Comparison of ENCODE assay signal across 29 cellular contexts in the genomic region with DNA sequence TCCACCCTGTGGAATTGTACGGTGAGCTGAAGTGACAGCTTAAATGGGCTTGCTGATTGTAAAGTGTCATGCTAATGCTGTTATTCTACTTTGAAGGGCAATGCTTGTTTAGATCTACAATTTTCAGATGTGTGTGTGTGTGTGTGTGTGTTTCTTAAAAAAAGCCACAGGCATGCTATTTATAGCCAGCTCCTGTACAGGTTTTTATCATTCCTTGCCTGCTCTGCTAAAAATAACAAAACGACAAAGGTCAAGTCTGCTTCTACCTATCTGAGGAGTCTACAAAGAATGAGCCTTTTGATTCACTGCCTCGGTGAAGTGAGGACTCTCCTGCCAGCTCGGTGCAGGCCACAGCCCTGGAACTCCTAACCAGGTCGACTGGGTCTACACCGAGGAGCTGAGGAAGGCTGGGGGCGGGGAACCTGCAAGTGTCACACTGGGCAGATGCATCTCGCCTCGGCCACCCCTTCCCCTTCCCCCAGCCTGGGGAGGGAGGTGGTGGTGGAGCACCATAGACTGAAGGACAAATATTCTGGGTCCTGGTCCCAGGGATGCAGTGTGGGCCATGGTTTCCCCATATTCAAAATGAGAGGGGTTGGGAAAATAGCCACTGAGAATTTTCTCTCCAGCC. TPM values are rescaled to one million over a fixed set of nuclear protein-coding genes. Genes with fewer than 3 reads are reported as not detected.
DNase-seq lines count a peak whose midpoint lies in the region; ATAC-seq, FAIRE-seq and TF ChIP-seq lines count a peak whose summit lies in the region.
"Had no signal": no experiment of that assay in that cellular context is flagged by ENCODE, and none has a peak within 500 bp of the region (broad histone marks: within the 10 kb centered on the region; RNA-seq: fewer than 3 reads in every experiment).

No MANE protein-coding gene starts in this region.

- FAIRE-seq in kidney (lab: Jason Lieb, UNC), result no peak
- FAIRE-seq: colon had no signal

- TF ChIP-seq CTCF in right atrium auricular region (IDR thresholded peaks at IDR 0.05), result no peak
- TF ChIP-seq CTCF in activated B cell treated with CpG ODN at 0.5 μM for 24 hours (IDR thresholded peaks at IDR 0.05), result no peak
- TF ChIP-seq CTCF in kidney (IDR thresholded peaks at IDR 0.05; ENCODE audit: borderline replicate concordance, extremely low read depth, insufficient read depth), result no peak
- no peak for TF ChIP-seq CTCF in type B pancreatic cell (conservative IDR thresholded peaks at IDR 0.05)
- no peak for TF ChIP-seq CTCF in brain microvascular endothelial cell (IDR thresholded peaks at IDR 0.05; ENCODE audit: low read depth, low read length, missing control alignments)
- TF ChIP-seq CTCF in mucosa of descending colon (IDR thresholded peaks at IDR 0.05), result no peak

- H3K9me3 ChIP-seq in right atrium auricular region (no peaks in the 10 kb centered on the region), kidney (ENCODE audit: control insufficient read depth in 1 of 2, low read length in 2 of 2) (no peaks in the 10 kb centered on the region), mucosa of descending colon (no peaks in the 10 kb centered on the region)
- H3K9me3 ChIP-seq: BE2C, upper lobe of left lung had no signal

- H3K4me3 Mint-ChIP-seq in activated B cell treated with CpG ODN at 0.5 μM for 24 hours (no peak overlapping the region), type B pancreatic cell (no peak overlapping the region)
- H3K4me3 Mint-ChIP-seq: activated CD8-positive, alpha-beta T cell treated with anti-CD3 and anti-CD28 coated beads for 36 hours; brain; naive thymus-derived CD4-positive, alpha-beta T cell; WTC11 had no signal

- H3K27me3 Mint-ChIP-seq in activated B cell treated with CpG ODN at 0.5 μM for 24 hours (peaks cover 5% of the 10 kb centered on the region), type B pancreatic cell (peaks cover 61% of the 10 kb centered on the region)
- H3K27me3 Mint-ChIP-seq: brain had no signal

- H3K9me3 Mint-ChIP-seq in activated B cell treated with CpG ODN at 0.5 μM for 24 hours (no peaks in the 10 kb centered on the region), type B pancreatic cell (no peaks in the 10 kb centered on the region)
- H3K9me3 Mint-ChIP-seq: activated CD8-positive, alpha-beta T cell treated with anti-CD3 and anti-CD28 coated beads for 36 hours; naive thymus-derived CD4-positive, alpha-beta T cell; WTC11 had no signal

- H3K4me1 Mint-ChIP-seq in activated B cell treated with CpG ODN at 0.5 μM for 24 hours (peaks cover 14% of the 10 kb centered on the region), type B pancreatic cell (ENCODE audit: unreplicated experiment) (no peaks in the 10 kb centered on the region)
- H3K4me1 Mint-ChIP-seq: naive thymus-derived CD4-positive, alpha-beta T cell had no signal

- H3K4me3 ChIP-seq in right atrium auricular region (no peak overlapping the region), kidney (ENCODE audit: low read length in 2 of 2) (no peak overlapping the region), brain microvascular endothelial cell (ENCODE audit: low read depth, low read length) (no peak overlapping the region), mucosa of descending colon (no peak overlapping the region)
- H3K4me3 ChIP-seq: PC-9, upper lobe of left lung had no signal

- H3K27ac Mint-ChIP-seq in activated B cell treated with CpG ODN at 0.5 μM for 24 hours (no peak overlapping the region), type B pancreatic cell (peak overlapping the region; percentile 8)
- H3K27ac Mint-ChIP-seq: activated CD8-positive, alpha-beta T cell treated with anti-CD3 and anti-CD28 coated beads for 36 hours; naive thymus-derived CD4-positive, alpha-beta T cell; WTC11 had no signal

- H3K36me3 ChIP-seq in right atrium auricular region, result no peaks in the 10 kb centered on the region
- H3K36me3 ChIP-seq in kidney (ENCODE audit: control insufficient read depth in 1 of 2, insufficient read depth in 2 of 2, low read length in 2 of 2), result no peaks in the 10 kb centered on the region
- no peaks in the 10 kb centered on the region for H3K36me3 ChIP-seq in brain microvascular endothelial cell (replicated peaks)
- H3K36me3 ChIP-seq in mucosa of descending colon (ENCODE audit: low read depth), result no peaks in the 10 kb centered on the region
- H3K36me3 ChIP-seq: BE2C, upper lobe of left lung had no signal

- in situ Hi-C loops in brain microvascular endothelial cell (cut with HindIII; ENCODE audit: low pct_ligation_motif_present, low sequenced_read_pairs), result no loop called here

- H3K27ac ChIP-seq in right atrium auricular region, result no peak overlapping the region
- no peak overlapping the region for H3K27ac ChIP-seq in kidney (ENCODE audit: low read depth in 2 of 2, low read length in 2 of 2)
- no peak overlapping the region for H3K27ac ChIP-seq in brain microvascular endothelial cell
- H3K27ac ChIP-seq: epithelial cell of prostate, PC-9, upper lobe of left lung had no signal

- H3K36me3 Mint-ChIP-seq in activated B cell treated with CpG ODN at 0.5 μM for 24 hours (ENCODE audit: low read depth) (no peaks in the 10 kb centered on the region), type B pancreatic cell (no peaks in the 10 kb centered on the region)
- H3K36me3 Mint-ChIP-seq: brain; naive thymus-derived CD4-positive, alpha-beta T cell; WTC11 had no signal

- ATAC-seq in Right ventricle myocardium superior (ENCODE audit: poor library complexity), result peak; percentile 63
- no peak for ATAC-seq in activated B cell treated with CpG ODN at 0.5 μM for 24 hours (ENCODE audit: low read depth)
- ATAC-seq in HG03196 (IDR thresholded peaks at IDR 0.05; ENCODE audit: unreplicated experiment), result no peak
- no peak for ATAC-seq in mucosa of descending colon
- ATAC-seq: activated CD8-positive, alpha-beta T cell treated with anti-CD3 and anti-CD28 coated beads for 36 hours; naive thymus-derived CD4-positive, alpha-beta T cell had no signal

- DNase-seq in Right ventricle myocardium superior (no peak), right atrium auricular region (ENCODE audit: low spot score) (no peak), activated B cell treated with CpG ODN at 0.5 μM for 24 hours (peak; percentile 7), kidney (peak; percentile 57), type B pancreatic cell (ENCODE audit: extremely low spot score, unreplicated experiment) (no peak), brain microvascular endothelial cell (no peak), mucosa of descending colon (no peak)
- DNase-seq: ACHN; activated CD8-positive, alpha-beta T cell treated with anti-CD3 and anti-CD28 coated beads for 36 hours; BE2C; effector CD4-positive, alpha-beta T cell; GOT3; IMR-90; naive thymus-derived CD4-positive, alpha-beta T cell; NCI-H1092; NCI-H1694 treated with DMSO at 0.1 percent for 48 hours; NCI-H2171 treated with DMSO at 0.1 percent for 48 hours; NCI-H524 treated with DMSO at 0.1 percent for 48 hours; PC-9; SIG-M5; T-helper 9 cell had no signal

- intact Hi-C loops in Right ventricle myocardium superior (cut with DNase I) (no loop called here), activated B cell treated with CpG ODN at 0.5 μM for 24 hours (cut with micrococcal nuclease) (no loop called here), kidney (cut with DNase I) (no loop called here), mucosa of descending colon (cut with DNase I, micrococcal nuclease) (no loop called here)

- H3K4me1 ChIP-seq in right atrium auricular region (peaks cover 0 to 28% of the 10 kb centered on the region in 2 donors), kidney (ENCODE audit: control insufficient read depth in 1 of 2, insufficient read depth in 1 of 2, low read depth in 1 of 2, low read length in 2 of 2) (no peaks in the 10 kb centered on the region), mucosa of descending colon (ENCODE audit: low read depth) (no peaks in the 10 kb centered on the region)
- H3K4me1 ChIP-seq: BE2C, upper lobe of left lung had no signal

- no peak overlapping the region for H3K9ac ChIP-seq in kidney (ENCODE audit: low read length in 2 of 2)

- CTCF ChIA-PET in activated B cell treated with CpG ODN at 0.5 μM for 24 hours (lab: Charles Lee), result no interaction called here

- no peaks in the 10 kb centered on the region for H3K27me3 ChIP-seq in right atrium auricular region
- H3K27me3 ChIP-seq in brain microvascular endothelial cell (replicated peaks), result no peaks in the 10 kb centered on the region
- H3K27me3 ChIP-seq: BE2C, upper lobe of left lung had no signal

- POLR2A ChIA-PET in activated B cell treated with CpG ODN at 0.5 μM for 24 hours (lab: Charles Lee), result no interaction called here

RNA-seq across cellular contexts. Expression of a gene that starts 11.6 kb away (rescaled TPM):
- total RNA-seq in Right ventricle myocardium superior, result not detected
- total RNA-seq in right atrium auricular region, result under 1 TPM; 0.12 to 0.15 TPM
- not detected in 2 replicates for total RNA-seq in activated B cell treated with CpG ODN at 0.5 μM for 24 hours
- 0.19 TPM for total RNA-seq in kidney
- polyA plus RNA-seq in kidney (ENCODE audit: insufficient read depth, low read depth, low replicate concordance), result 0.22 TPM
- total RNA-seq in type B pancreatic cell (ENCODE audit: low replicate concordance), result 0.31 and 0.76 TPM in 2 replicates
- under 1 TPM; 0.09 to 0.70 (median 0.12) TPM for total RNA-seq in mucosa of descending colon
- total RNA-seq: activated CD8-positive, alpha-beta T cell treated with anti-CD3 and anti-CD28 coated beads for 36 hours; G401; naive thymus-derived CD4-positive, alpha-beta T cell; osteoblast; PC-9 had no signal
- polyA plus RNA-seq: naive thymus-derived CD4-positive, alpha-beta T cell had no signal

Comparison
In these comparisons a context has a peak if more than half of its experiments do, and no peak if none do; other contexts are left out.
1. DNase-seq: peak in activated B cell treated with CpG ODN at 0.5 μM for 24 hours (single experiment) and kidney (single experiment); none in Right ventricle myocardium superior (single experiment), right atrium auricular region (single experiment), type B pancreatic cell (single experiment), brain microvascular endothelial cell (single experiment) and mucosa of descending colon (0 of 3).